ENCODE assay signal across 26 cellular contexts in the genomic region with DNA sequence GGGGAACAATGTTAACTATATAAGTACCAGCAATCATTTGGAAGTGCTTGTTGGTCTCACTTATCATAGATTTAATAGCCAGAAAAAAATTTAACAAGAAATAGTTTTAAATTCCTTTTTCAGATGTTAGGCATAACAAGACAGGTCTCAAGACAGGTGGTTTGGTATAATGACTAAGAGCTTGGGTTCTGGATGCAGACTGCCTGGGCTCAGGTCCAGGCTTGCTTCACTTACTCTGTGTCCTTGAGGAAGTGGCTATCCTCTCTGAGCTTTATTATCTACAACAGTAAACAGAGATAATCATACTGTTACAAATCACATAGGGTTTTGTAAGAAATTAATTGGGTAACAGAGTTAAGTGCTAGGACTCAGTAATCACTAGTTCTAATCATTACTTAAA.
"Had no signal": no experiment of that assay in that cellular context is flagged by ENCODE, and none has a peak within 500 bp of the region (broad histone marks: within the 10 kb centered on the region; RNA-seq: fewer than 3 reads in every experiment).

No MANE protein-coding gene starts in this region.

- H3K4me1 ChIP-seq: esophagus muscularis mucosa, left lung, neural progenitor cell, parathyroid adenoma, right atrium auricular region, suprapubic skin, transverse colon, upper lobe of right lung, uterus had no signal

- ATAC-seq: left cardiac atrium; left lung; naive thymus-derived CD4-positive, alpha-beta T cell; sciatic nerve; stimulated activated naive CD8-positive, alpha-beta T cell treated with anti-CD3 and anti-CD28 coated beads, Interleukin-15, amount 100 ng/mL, for 72 hours; upper lobe of right lung had no signal

- DNase-seq: dorsolateral prefrontal cortex; effector CD4-positive, alpha-beta T cell; endodermal cell; left cardiac atrium; left lung; mesendoderm; midbrain; naive thymus-derived CD4-positive, alpha-beta T cell; stimulated activated CD4-positive, alpha-beta T cell treated with anti-CD3 and anti-CD28 coated beads, Interleukin-12 subunit alpha, Interleukin-12 subunit beta, amount 100 ng/mL, for 4 hours; stimulated activated CD4-positive, alpha-beta T cell treated with anti-CD3 and anti-CD28 coated beads, Interleukin-1b, Interleukin-23, amount 100 ng/mL, for 48 hours; stimulated activated CD4-positive, alpha-beta T cell treated with anti-CD3 and anti-CD28 coated beads, Interleukin-4, amount 100 ng/mL, for 1 hour; stimulated activated CD8-positive, alpha-beta memory T cell treated with anti-CD3 and anti-CD28 coated beads, Interleukin-4, amount 100 ng/mL, for 48 hours; stimulated activated naive CD4-positive, alpha-beta T cell; stimulated activated naive CD8-positive, alpha-beta T cell treated with anti-CD3 and anti-CD28 coated beads, Interleukin-15, amount 100 ng/mL, for 72 hours; transverse colon; upper lobe of right lung; uterus had no signal

- H3K27me3 Mint-ChIP-seq: naive thymus-derived CD4-positive, alpha-beta T cell; progenitor cell of endocrine pancreas; stimulated activated naive CD8-positive, alpha-beta T cell treated with anti-CD3 and anti-CD28 coated beads, Interleukin-15, amount 100 ng/mL, for 72 hours had no signal

- H3K4me3 Mint-ChIP-seq: endodermal cell; naive thymus-derived CD4-positive, alpha-beta T cell; nephron; neural progenitor cell; stimulated activated naive CD8-positive, alpha-beta T cell treated with anti-CD3 and anti-CD28 coated beads, Interleukin-15, amount 100 ng/mL, for 72 hours had no signal

- H2AFZ ChIP-seq: neural progenitor cell, parathyroid adenoma had no signal

- H3K9ac ChIP-seq: neural progenitor cell, parathyroid adenoma had no signal

- H3K9me3 ChIP-seq: esophagus muscularis mucosa, left lung, right atrium auricular region, suprapubic skin, transverse colon, upper lobe of right lung, uterus had no signal

- H3K9me3 Mint-ChIP-seq: endodermal cell, nephron, neural progenitor cell had no signal

- H3K27ac ChIP-seq: dorsolateral prefrontal cortex, esophagus muscularis mucosa, left lung, neural progenitor cell, parathyroid adenoma, right atrium auricular region, suprapubic skin, transverse colon, upper lobe of right lung, uterus had no signal

- H3K4me2 ChIP-seq: neural progenitor cell, smooth muscle cell had no signal

- H3K4me3 ChIP-seq: dorsolateral prefrontal cortex, esophagus muscularis mucosa, left lung, neural progenitor cell, right atrium auricular region, smooth muscle cell, suprapubic skin, transverse colon, upper lobe of right lung, uterus had no signal

- H3K36me3 ChIP-seq: esophagus muscularis mucosa, left lung, neural progenitor cell, right atrium auricular region, suprapubic skin, transverse colon, upper lobe of right lung, uterus had no signal

- H3K79me2 ChIP-seq: parathyroid adenoma had no signal

- H3K36me3 Mint-ChIP-seq: naive thymus-derived CD4-positive, alpha-beta T cell; neural progenitor cell had no signal

- H3K27me3 ChIP-seq: esophagus muscularis mucosa, left lung, neural progenitor cell, right atrium auricular region, suprapubic skin, transverse colon, upper lobe of right lung, uterus had no signal

- H3K27ac Mint-ChIP-seq: endodermal cell; naive thymus-derived CD4-positive, alpha-beta T cell; nephron; neural progenitor cell; progenitor cell of endocrine pancreas; stimulated activated naive CD8-positive, alpha-beta T cell treated with anti-CD3 and anti-CD28 coated beads, Interleukin-15, amount 100 ng/mL, for 72 hours had no signal

- H3K4me1 Mint-ChIP-seq: endodermal cell; naive thymus-derived CD4-positive, alpha-beta T cell; nephron; neural progenitor cell; stimulated activated naive CD8-positive, alpha-beta T cell treated with anti-CD3 and anti-CD28 coated beads, Interleukin-15, amount 100 ng/mL, for 72 hours had no signal
